Comparison of ENCODE assay signal across 8 cellular contexts in genomic region chrX:53685711-53686110, GRCh38. TPM values are rescaled to one million over a fixed set of nuclear protein-coding genes. Genes with fewer than 3 reads are reported as not detected.
A peak's percentile ranks its signal among the peaks of the same experiment; 100 is the strongest.
DNase-seq lines count a peak whose midpoint lies in the region; ATAC-seq, FAIRE-seq and TF ChIP-seq lines count a peak whose summit lies in the region.

No MANE protein-coding gene starts in this region.

- H3K4me3 Mint-ChIP-seq in CD4-positive, CD25-positive, alpha-beta regulatory T cell, result peak overlapping the region; percentile 92 to 96 (median 94)
- H3K4me3 Mint-ChIP-seq in astrocyte (ENCODE audit: unreplicated experiment), result peak overlapping the region; percentile 94
- peak overlapping the region; percentile 95 for H3K4me3 Mint-ChIP-seq in memory B cell

- H3K4me1 Mint-ChIP-seq in CD4-positive, CD25-positive, alpha-beta regulatory T cell, result peaks cover 0 to 41% (median 21%) of the 10 kb centered on the region in 4 donors
- peaks cover 4% of the 10 kb centered on the region for H3K4me1 Mint-ChIP-seq in astrocyte (ENCODE audit: low read depth, unreplicated experiment)
- peaks cover 18% of the 10 kb centered on the region for H3K4me1 Mint-ChIP-seq in memory B cell

- peaks cover 3% of the 10 kb centered on the region for H3K36me3 Mint-ChIP-seq in CD4-positive, CD25-positive, alpha-beta regulatory T cell
- H3K36me3 Mint-ChIP-seq in astrocyte (ENCODE audit: low read depth, unreplicated experiment) (peaks cover 5% of the 10 kb centered on the region), memory B cell (peaks cover 3% of the 10 kb centered on the region)

- peaks cover 19% of the 10 kb centered on the region for H4K20me1 ChIP-seq in astrocyte (ENCODE audit: insufficient read depth, low read length)

- peak; percentile 92 for FAIRE-seq in astrocyte (lab: Jason Lieb, UNC)

- peak overlapping the region; percentile 83 for H3K27ac ChIP-seq in CD4-positive, CD25-positive, alpha-beta regulatory T cell (ENCODE audit: insufficient read depth, low read length, poor library complexity, severe bottlenecking)
- peak overlapping the region; percentile 81 for H3K27ac ChIP-seq in astrocyte (ENCODE audit: low read depth, low read length)

- peaks cover 5% of the 10 kb centered on the region for H3K27me3 Mint-ChIP-seq in CD4-positive, CD25-positive, alpha-beta regulatory T cell
- H3K27me3 Mint-ChIP-seq in astrocyte (ENCODE audit: low read depth, unreplicated experiment) (no peaks in the 10 kb centered on the region), memory B cell (no peaks in the 10 kb centered on the region)

- no peaks in the 10 kb centered on the region for H3K27me3 ChIP-seq in CD4-positive, CD25-positive, alpha-beta regulatory T cell (ENCODE audit: control insufficient read depth, insufficient read depth, low read length)
- no peaks in the 10 kb centered on the region for H3K27me3 ChIP-seq in astrocyte (ENCODE audit: insufficient read depth, low read length)

- peak overlapping the region; percentile 84 for H2AFZ ChIP-seq in astrocyte (ENCODE audit: low read depth, low read length)

- H3K9me3 Mint-ChIP-seq in CD4-positive, CD25-positive, alpha-beta regulatory T cell, result peaks cover 0 to 1% (median 0%) of the 10 kb centered on the region in 7 donors
- no peaks in the 10 kb centered on the region for H3K9me3 Mint-ChIP-seq in astrocyte (ENCODE audit: unreplicated experiment)
- H3K9me3 Mint-ChIP-seq in memory B cell, result no peaks in the 10 kb centered on the region

- TF ChIP-seq CTCF in astrocyte (IDR thresholded peaks at IDR 0.05; ENCODE audit: insufficient read depth, low read depth, low read length), result no peak

- H3K9me3 ChIP-seq in CD4-positive, CD25-positive, alpha-beta regulatory T cell (ENCODE audit: control insufficient read depth in 2 of 2, low read length in 2 of 2), result no peaks in the 10 kb centered on the region
- no peaks in the 10 kb centered on the region for H3K9me3 ChIP-seq in astrocyte (ENCODE audit: insufficient read depth, low read depth, low read length)

- peaks cover 45% of the 10 kb centered on the region for H3K79me2 ChIP-seq in astrocyte (ENCODE audit: insufficient read depth, low read length)

- H3K4me1 ChIP-seq in CD4-positive, CD25-positive, alpha-beta regulatory T cell (ENCODE audit: control insufficient read depth, insufficient read depth, low read length, poor library complexity, severe bottlenecking), result peaks cover 18% of the 10 kb centered on the region
- peaks cover 6% of the 10 kb centered on the region for H3K4me1 ChIP-seq in astrocyte (ENCODE audit: insufficient read depth, low read length)

- H3K27ac Mint-ChIP-seq in CD4-positive, CD25-positive, alpha-beta regulatory T cell, result peak overlapping the region; percentile 80 to 93 (median 84)
- H3K27ac Mint-ChIP-seq in astrocyte (ENCODE audit: unreplicated experiment) (peak overlapping the region; percentile 95), memory B cell (peak overlapping the region; percentile 85)

- peak overlapping the region; percentile 90 for H3K4me3 ChIP-seq in CD4-positive, CD25-positive, alpha-beta regulatory T cell (ENCODE audit: low read depth, low read length)
- peak overlapping the region; percentile 66 for H3K4me3 ChIP-seq in Jurkat, Clone E6-1 (ENCODE audit: low read length)
- H3K4me3 ChIP-seq in astrocyte (ENCODE audit: insufficient read depth, low read depth, low read length), result peak overlapping the region; percentile 89

- H3K36me3 ChIP-seq in CD4-positive, CD25-positive, alpha-beta regulatory T cell (ENCODE audit: control insufficient read depth, insufficient read depth, low read length), result peaks cover 6% of the 10 kb centered on the region
- H3K36me3 ChIP-seq in astrocyte (ENCODE audit: insufficient read depth, low read length), result peaks cover 5% of the 10 kb centered on the region

- H3K9ac ChIP-seq in astrocyte (ENCODE audit: low read length), result peak overlapping the region; percentile 100

- ATAC-seq in CD4-positive, CD25-positive, alpha-beta regulatory T cell (ENCODE audit: low read depth in 2 of 2), result no peak
- no peak for ATAC-seq in memory B cell (ENCODE audit: low read depth)
- no peak for ATAC-seq in GM21737 (IDR thresholded peaks at IDR 0.05; ENCODE audit: unreplicated experiment)
- no peak for ATAC-seq in HG03095 (IDR thresholded peaks at IDR 0.05; ENCODE audit: unreplicated experiment)

- DNase-seq in CD4-positive, CD25-positive, alpha-beta regulatory T cell, result peak in 1 of 3 donors; percentile 44
- DNase-seq in Jurkat, Clone E6-1 (ENCODE audit: low read depth, low spot score), result no peak
- DNase-seq in astrocyte (ENCODE audit: low read depth) (no peak), memory B cell (ENCODE audit: low spot score in 2 of 2) (no peak), NCI-H2171 treated with DMSO at 0.1 percent for 48 hours (lab: John Stamatoyannopoulos, UW) (no peak), NAMALWA (ENCODE audit: low spot score) (no peak)

- H3K4me2 ChIP-seq in astrocyte (ENCODE audit: low read length), result peak overlapping the region; percentile 86

RNA-seq across cellular contexts. Expression of gene HUWE1, which starts 0.8 kb away (rescaled TPM):
- 204 TPM for total RNA-seq in CD4-positive, CD25-positive, alpha-beta regulatory T cell
- polyA plus RNA-seq in CD4-positive, CD25-positive, alpha-beta regulatory T cell, result 1 to 10 TPM; 7.3 to 9.9 (median 8.7) TPM
- polyA plus RNA-seq in Jurkat, Clone E6-1 (2012; ENCODE audit: insufficient read depth, insufficient read length), result 87.8 TPM
- total RNA-seq in astrocyte, result 215 and 225 TPM in 2 replicates
